7 cellular contexts compared by ENCODE assay signal in the genomic region with DNA sequence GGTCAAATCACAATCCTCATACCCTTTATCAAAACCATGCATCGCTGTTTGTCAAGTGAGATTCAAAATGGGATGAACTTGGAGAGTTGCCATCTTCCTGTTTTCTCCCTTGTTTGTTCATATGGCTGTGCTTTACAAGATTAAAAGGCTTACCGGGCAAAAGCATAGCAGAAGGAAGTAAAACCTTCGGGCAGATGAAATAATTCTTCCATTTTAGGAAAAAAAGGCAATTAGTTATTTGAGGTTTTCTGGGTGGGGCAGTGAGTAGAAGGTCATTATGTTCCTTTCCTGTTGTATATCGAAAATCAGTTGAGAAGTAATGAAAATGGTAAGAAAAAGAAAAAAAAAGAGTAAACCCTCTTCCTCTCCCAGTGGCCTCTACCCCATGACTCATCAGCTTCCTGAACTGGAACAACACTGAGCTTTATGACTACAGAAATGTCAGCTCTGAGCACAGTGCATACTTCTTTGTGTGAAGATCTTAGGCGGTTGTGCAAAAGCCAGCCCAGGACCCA.
DNase-seq lines count a peak whose midpoint lies in the region; TF ChIP-seq lines count a peak whose summit lies in the region.

No MANE protein-coding gene starts in this region.

- H3K27ac ChIP-seq in SJSA1 (peak overlapping the region; percentile 88), subcutaneous abdominal adipose tissue (ENCODE audit: low read depth, low read length) (peak overlapping the region; percentile 19)

- no peaks in the 10 kb centered on the region for H3K9me3 ChIP-seq in SJSA1 (replicated peaks)
- no peaks in the 10 kb centered on the region for H3K9me3 ChIP-seq in subcutaneous abdominal adipose tissue (ENCODE audit: control insufficient read depth in 5 of 5, low read length in 5 of 5)
- H3K9me3 ChIP-seq in BE2C: no peaks in the 10 kb centered on the region; the same call in 1 of the 2 replicates

- H3K36me3 ChIP-seq in SJSA1 (no peaks in the 10 kb centered on the region), subcutaneous abdominal adipose tissue (ENCODE audit: control insufficient read depth in 5 of 5, insufficient read depth in 5 of 5, low read length in 5 of 5) (no peaks in the 10 kb centered on the region), BE2C (no peaks in the 10 kb centered on the region)

- DNase-seq in HT1080 (ENCODE audit: low read depth) (peak; percentile 92), SJSA1 (ENCODE audit: low read depth in 1 of 2, low spot score in 2 of 2) (peak; percentile 65 to 81), glomerular visceral epithelial cell (ENCODE audit: extremely low spot score) (peak; percentile 59), BE2C (no peak)
- DNase-seq in activated CD8-positive, alpha-beta memory T cell treated with anti-CD3 and anti-CD28 coated beads for 24 hours: no peak
- DNase-seq in activated CD4-positive, CD25-positive, alpha-beta regulatory T cell treated with anti-CD3 and anti-CD28 coated beads, Interleukin-2, amount 50 U/mL, for 72 hours: no peak

- H3K4me1 ChIP-seq in SJSA1 (replicated peaks) (peaks cover 18% of the 10 kb centered on the region), subcutaneous abdominal adipose tissue (ENCODE audit: control insufficient read depth in 5 of 5, insufficient read depth in 5 of 5, low read length in 5 of 5) (peaks cover 0 to 8% (median 0%) of the 10 kb centered on the region in 5 donors), BE2C (no peaks in the 10 kb centered on the region)

- no peak overlapping the region for H3K9ac ChIP-seq in subcutaneous abdominal adipose tissue (ENCODE audit: low read length in 5 of 5)

- H3K27me3 ChIP-seq in SJSA1 (replicated peaks) (no peaks in the 10 kb centered on the region), subcutaneous abdominal adipose tissue (ENCODE audit: control insufficient read depth in 5 of 5, insufficient read depth in 4 of 5, low read length in 5 of 5) (no peaks in the 10 kb centered on the region), BE2C (no peaks in the 10 kb centered on the region)

- H3K4me3 ChIP-seq in SJSA1 (peak overlapping the region; percentile 27), subcutaneous abdominal adipose tissue (ENCODE audit: low read depth in 1 of 5, low read length in 5 of 5) (peak overlapping the region in 3 of 5 donors; percentile 1 to 45 (median 28)), BE2C (ENCODE audit: low read depth, low read length) (no peak overlapping the region)

- TF ChIP-seq CTCF in BE2C (IDR thresholded peaks at IDR 0.05; ENCODE audit: low read depth, low read length): no peak

Comparison
In these comparisons a context has a peak if more than half of its experiments do, and no peak if none do; other contexts are left out.
1. DNase-seq: peak in HT1080 (single experiment), SJSA1 (2 of 2) and glomerular visceral epithelial cell (single experiment); none in BE2C (single experiment), activated CD8-positive, alpha-beta memory T cell treated with anti-CD3 and anti-CD28 coated beads for 24 hours (single experiment) and activated CD4-positive, CD25-positive, alpha-beta regulatory T cell treated with anti-CD3 and anti-CD28 coated beads, Interleukin-2, amount 50 U/mL, for 72 hours (single experiment).